ENCODE assay signal across 18 cellular contexts in the genomic region with DNA sequence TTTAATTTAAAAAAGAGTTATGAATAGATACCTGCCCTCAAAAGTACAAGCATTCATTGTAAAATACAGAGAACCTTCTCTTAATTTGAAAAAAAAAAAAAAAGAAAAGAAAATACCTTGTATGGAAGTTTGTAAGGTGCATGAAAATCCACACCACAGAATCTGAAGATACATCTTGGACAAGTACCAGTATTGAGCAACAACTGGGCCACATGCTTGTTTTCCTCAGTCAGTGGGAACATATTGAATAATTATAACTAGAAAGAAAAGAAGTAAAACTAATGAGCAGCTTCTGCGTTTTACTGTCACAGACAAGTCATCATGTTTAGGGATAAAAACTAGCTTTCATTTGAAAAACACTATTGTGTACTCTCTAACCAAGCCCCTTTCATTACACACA. TPM values are rescaled to one million over a fixed set of nuclear protein-coding genes. Genes with fewer than 3 reads are reported as not detected.
DNase-seq lines count a peak whose midpoint lies in the region; ATAC-seq and TF ChIP-seq lines count a peak whose summit lies in the region.
"Had no signal": no experiment of that assay in that cellular context is flagged by ENCODE, and none has a peak within 500 bp of the region (broad histone marks: within the 10 kb centered on the region; RNA-seq: fewer than 3 reads in every experiment).

No MANE protein-coding gene starts in this region.

- TF ChIP-seq CTCF in SK-N-SH (IDR thresholded peaks at IDR 0.05) (no peak), fibroblast of the aortic adventitia (IDR thresholded peaks at IDR 0.05; ENCODE audit: insufficient read depth, low read length) (no peak), smooth muscle cell (IDR thresholded peaks at IDR 0.05; ENCODE audit: borderline replicate concordance, insufficient read depth, poor library complexity, severe bottlenecking) (no peak), progenitor cell of endocrine pancreas (IDR thresholded peaks at IDR 0.05; ENCODE audit: unreplicated experiment) (no peak)

- no peak for TF ChIP-seq RAD21 in SK-N-SH (IDR thresholded peaks at IDR 0.05; ENCODE audit: low read length)

- POLR2A ChIA-PET in SK-N-SH (lab: Yijun Ruan, JAX): no interaction called here

- H3F3A ChIP-seq in SK-N-SH (replicated peaks; ENCODE audit: insufficient read depth) (peaks cover 16% of the 10 kb centered on the region), smooth muscle cell (ENCODE audit: low read depth) (peaks cover 5% of the 10 kb centered on the region)

- H3K9me3 Mint-ChIP-seq in progenitor cell of endocrine pancreas (ENCODE audit: low read depth): no peaks in the 10 kb centered on the region

- no peak for TF ChIP-seq EP300 in SK-N-SH (IDR thresholded peaks at IDR 0.05; ENCODE audit: borderline replicate concordance in 1 of 2, low read depth in 1 of 2, low read length in 1 of 2)

- peak overlapping the region; percentile 43; the same call in 1 of the 2 replicates for H3K9ac ChIP-seq in SK-N-SH
- H3K9ac ChIP-seq in adipocyte (ENCODE audit: low read length): peak overlapping the region; percentile 66
- peak overlapping the region; percentile 60 for H3K9ac ChIP-seq in smooth muscle cell (ENCODE audit: low read depth)

- 82% methylated on average over 1 of the region's 1 CpG for WGBS in SK-N-SH (ENCODE audit: low lambda C conversion rate)
- 66% methylated on average over 1 of the region's 1 CpG for WGBS in smooth muscle cell (ENCODE audit: low lambda C conversion rate)

- H3K4me3 ChIP-seq in SK-N-SH (ENCODE audit: low read depth in 2 of 2, low read length in 1 of 2) (no peak overlapping the region), adipocyte (ENCODE audit: low read length) (peak overlapping the region; percentile 56), fibroblast of the aortic adventitia (ENCODE audit: low read depth, low read length) (no peak overlapping the region), smooth muscle cell (no peak overlapping the region)
- H3K4me3 ChIP-seq: coronary artery, left ventricle myocardium inferior, thoracic aorta had no signal

- peak overlapping the region; percentile 68 for H2AFZ ChIP-seq in SK-N-SH (ENCODE audit: low read depth)
- peak overlapping the region; percentile 28 for H2AFZ ChIP-seq in smooth muscle cell (ENCODE audit: low read depth)

- peaks cover 0 to 6% of the 10 kb centered on the region in 2 experiments; a peak in 2 of 4 replicates for H3K4me1 ChIP-seq in SK-N-SH (ENCODE audit: control insufficient read depth in 1 of 2, insufficient read depth in 2 of 2, low read depth in 1 of 2, low read length in 1 of 2)
- H3K4me1 ChIP-seq in adipocyte (ENCODE audit: control insufficient read depth, insufficient read depth, low read length): peaks cover 36% of the 10 kb centered on the region
- peaks cover 10% of the 10 kb centered on the region for H3K4me1 ChIP-seq in smooth muscle cell (ENCODE audit: low read depth)

- H3K4me1 Mint-ChIP-seq in progenitor cell of endocrine pancreas (ENCODE audit: low read depth): peaks cover 6% of the 10 kb centered on the region

- H3K27me3 ChIP-seq in SK-N-SH (ENCODE audit: insufficient read depth): no peaks in the 10 kb centered on the region
- no peaks in the 10 kb centered on the region for H3K27me3 ChIP-seq in adipocyte (replicated peaks; ENCODE audit: control insufficient read depth, insufficient read depth, low read length)
- H3K27me3 ChIP-seq in smooth muscle cell (ENCODE audit: low read depth): no peaks in the 10 kb centered on the region

- H3K36me3 ChIP-seq in SK-N-SH (replicated peaks in 1 of 2; ENCODE audit: control insufficient read depth in 1 of 2, insufficient read depth in 2 of 2, low read length in 1 of 2) (peaks cover 0 to 4% of the 10 kb centered on the region in 2 experiments), adipocyte (ENCODE audit: control insufficient read depth, insufficient read depth, low read length, severe bottlenecking) (no peaks in the 10 kb centered on the region), smooth muscle cell (ENCODE audit: low read depth) (no peaks in the 10 kb centered on the region)
- H3K36me3 ChIP-seq: thoracic aorta had no signal

- CTCF ChIA-PET in SK-N-SH (lab: Yijun Ruan, JAX): interaction anchor here (1.3 to 2.2 kb wide), 2 partner anchors 12 to 338 kb away, joined by 4 to 20 read pairs; no protein-coding TSS in a partner anchor

- H3K9me3 ChIP-seq in SK-N-SH (no peaks in the 10 kb centered on the region), adipocyte (ENCODE audit: control insufficient read depth, low read length) (no peaks in the 10 kb centered on the region), smooth muscle cell (replicated peaks; ENCODE audit: low read depth) (no peaks in the 10 kb centered on the region)
- H3K9me3 ChIP-seq: left ventricle myocardium inferior, thoracic aorta had no signal

- no peaks in the 10 kb centered on the region for H3K9me2 ChIP-seq in SK-N-SH

- H4K20me1 ChIP-seq in SK-N-SH (ENCODE audit: insufficient read depth) (no peaks in the 10 kb centered on the region), smooth muscle cell (ENCODE audit: low read depth) (no peaks in the 10 kb centered on the region)

- no peak overlapping the region for H3K27ac Mint-ChIP-seq in progenitor cell of endocrine pancreas

- no peak for DNase-seq in SK-N-SH
- peak; percentile 67 for DNase-seq in adipocyte (ENCODE audit: low read depth)
- peak; percentile 44 for DNase-seq in fibroblast of the aortic adventitia (ENCODE audit: low read depth)
- DNase-seq in smooth muscle cell (lab: John Stamatoyannopoulos, UW; ENCODE audit: unreplicated experiment): no peak
- no peak for DNase-seq in activated naive CD4-positive, alpha-beta T cell treated with anti-CD3 and anti-CD28 coated beads, Interleukin-2, amount 50 U/mL, for 16 hours
- DNase-seq in progenitor cell of endocrine pancreas (ENCODE audit: low spot score, unreplicated experiment): no peak
- DNase-seq: 8988T, erythroblast, hypothalamus, left ventricle myocardium inferior, MM.1S, SHP77 treated with DMSO at 0.1 percent for 48 hours, T-helper 9 cell had no signal

- no peak overlapping the region for H3K4me3 Mint-ChIP-seq in progenitor cell of endocrine pancreas (ENCODE audit: low read depth)
- H3K4me3 Mint-ChIP-seq: activated CD4-positive, alpha-beta T cell treated with anti-CD3 and anti-CD28 coated beads for 36 hours had no signal

- no peaks in the 10 kb centered on the region for H3K27me3 Mint-ChIP-seq in progenitor cell of endocrine pancreas
- H3K27me3 Mint-ChIP-seq: activated CD4-positive, alpha-beta T cell treated with anti-CD3 and anti-CD28 coated beads for 36 hours had no signal

- H3K4me2 ChIP-seq in SK-N-SH (0 out of 2 replicates have a peak overlapping the region, but pooled peaks have one; percentile 23), smooth muscle cell (peak overlapping the region; percentile 64)

- ATAC-seq in SK-N-SH treated with all-trans-retinoic acid at 6 μM for 48 hours (no peak), GM19351 (IDR thresholded peaks at IDR 0.05; ENCODE audit: unreplicated experiment) (no peak)
- ATAC-seq: activated CD4-positive, alpha-beta T cell treated with anti-CD3 and anti-CD28 coated beads for 36 hours had no signal

- H3K79me2 ChIP-seq in SK-N-SH (ENCODE audit: insufficient read depth) (peaks cover 16% of the 10 kb centered on the region), smooth muscle cell (ENCODE audit: low read depth) (no peaks in the 10 kb centered on the region)

- peak overlapping the region; percentile 39 to 70; a peak in 3 of 4 replicates for H3K27ac ChIP-seq in SK-N-SH (ENCODE audit: low read depth in 2 of 2, low read length in 1 of 2)
- H3K27ac ChIP-seq in smooth muscle cell (ENCODE audit: low read depth): peak overlapping the region; percentile 91
- H3K27ac ChIP-seq: coronary artery, left ventricle myocardium inferior had no signal

- peaks cover 2% of the 10 kb centered on the region for H3K36me3 Mint-ChIP-seq in progenitor cell of endocrine pancreas (ENCODE audit: insufficient read depth)

TF ChIP-seq in SK-N-SH, 30 proteins besides CTCF, POLR2A, EP300 and RAD21 (continues in another document):
- TF ChIP-seq GABPA (IDR thresholded peaks at IDR 0.05; ENCODE audit: low read depth) (no peak), SIN3A (IDR thresholded peaks at IDR 0.05; ENCODE audit: borderline replicate concordance, low read depth, low read length) (no peak), RFX5 (IDR thresholded peaks at IDR 0.05; ENCODE audit: low read length) (no peak), NFIC (IDR thresholded peaks at IDR 0.05; ENCODE audit: borderline replicate concordance) (no peak), TCF12 (IDR thresholded peaks at IDR 0.05) (no peak), EZH2phosphoT487 (IDR thresholded peaks at IDR 0.05; ENCODE audit: borderline replicate concordance, low read depth) (no peak), ELF1 (IDR thresholded peaks at IDR 0.05) (no peak)

TF ChIP-seq in SK-N-SH treated with all-trans-retinoic acid at 6 μM for 48 hours, 23 proteins besides CTCF, POLR2A, EP300 and RAD21 (continues in another document):
- no peak for TF ChIP-seq PPARA (CRISPR knock-in tag; IDR thresholded peaks at IDR 0.05; ENCODE audit: borderline replicate concordance)

RNA-seq across cellular contexts. Expression of gene PEX13, which starts 5.9 kb away (rescaled TPM):
- 10.3 and 12.4 TPM in 2 replicates for polyA plus RNA-seq in SK-N-SH (2012; rRNA removed)
- 12.3 and 13.0 TPM in 2 replicates for polyA plus RNA-seq in SK-N-SH (2012; cell fraction: cytosol; rRNA removed)
- polyA plus RNA-seq in SK-N-SH (2012; cell fraction: nucleus; rRNA removed): 6.5 and 9.8 TPM in 2 replicates
- 13.7 and 26.8 TPM in 2 replicates for total RNA-seq in fibroblast of the aortic adventitia (ENCODE audit: low replicate concordance)
- 46.0 and 50.2 TPM in 2 replicates for total RNA-seq in smooth muscle cell
- 14.1 and 14.9 TPM in 2 replicates for polyA plus RNA-seq in smooth muscle cell
- total RNA-seq in progenitor cell of endocrine pancreas: 34.0 and 37.6 TPM in 2 replicates

RNA-seq across cellular contexts. Expression of gene PUS10, which starts 6.4 kb away (rescaled TPM):
- 2.8 and 4.4 TPM in 2 replicates for polyA plus RNA-seq in SK-N-SH (2012; rRNA removed)
- polyA plus RNA-seq in SK-N-SH (2012; cell fraction: cytosol; rRNA removed): 3.9 and 4.6 TPM in 2 replicates
- 2.9 and 5.2 TPM in 2 replicates for polyA plus RNA-seq in SK-N-SH (2012; cell fraction: nucleus; rRNA removed)
- total RNA-seq in fibroblast of the aortic adventitia (ENCODE audit: low replicate concordance): 7.7 and 8.8 TPM in 2 replicates
- 6.3 and 9.2 TPM in 2 replicates for total RNA-seq in smooth muscle cell
- 3.3 and 3.5 TPM in 2 replicates for polyA plus RNA-seq in smooth muscle cell
- total RNA-seq in progenitor cell of endocrine pancreas: 7.1 and 8.2 TPM in 2 replicates

RNA-seq across cellular contexts. Expression of gene SANBR, which starts 54.0 kb away (rescaled TPM):
- polyA plus RNA-seq in SK-N-SH (2012; rRNA removed) (4.3 and 4.7 TPM in 2 replicates), smooth muscle cell (5.8 and 6.1 TPM in 2 replicates)
- 4.9 and 5.4 TPM in 2 replicates for polyA plus RNA-seq in SK-N-SH (2012; cell fraction: cytosol; rRNA removed)
- polyA plus RNA-seq in SK-N-SH (2012; cell fraction: nucleus; rRNA removed): 6.4 and 9.2 TPM in 2 replicates
- total RNA-seq in fibroblast of the aortic adventitia (ENCODE audit: low replicate concordance) (17.4 and 20.4 TPM in 2 replicates), smooth muscle cell (14.4 and 26.0 TPM in 2 replicates), progenitor cell of endocrine pancreas (45.2 and 47.9 TPM in 2 replicates)

Comparison
In these comparisons a context has a peak if more than half of its experiments do, and no peak if none do; other contexts are left out.
1. DNase-seq: peak in adipocyte (single experiment) and fibroblast of the aortic adventitia (single experiment); none in SK-N-SH (single experiment), smooth muscle cell (single experiment), activated naive CD4-positive, alpha-beta T cell treated with anti-CD3 and anti-CD28 coated beads, Interleukin-2, amount 50 U/mL, for 16 hours (single experiment) and progenitor cell of endocrine pancreas (single experiment).
2. Peak in every context shown above with its lines, with median percentiles within 50 percentile points of each other: H3K9ac ChIP-seq.